In genomic region chr5:31855527-31855862, GRCh38 we compare ENCODE assay signal across 9 cellular contexts.
DNase-seq lines count a peak whose midpoint lies in the region; ATAC-seq and TF ChIP-seq lines count a peak whose summit lies in the region.
"Had no signal": no experiment of that assay in that cellular context is flagged by ENCODE, and none has a peak within 500 bp of the region (broad histone marks: within the 10 kb centered on the region; RNA-seq: fewer than 3 reads in every experiment).

No MANE protein-coding gene starts in this region.

- no peak for DNase-seq in H7
- DNase-seq in astrocyte of the spinal cord (ENCODE audit: low read depth, low spot score), result no peak
- no peak for DNase-seq in iPS DF 6.9 (ENCODE audit: low read depth, low spot score)
- no peak for DNase-seq in stimulated activated CD4-positive, alpha-beta T cell treated with anti-CD3 and anti-CD28 coated beads, Interleukin-2, amount 100 ng/mL, for 48 hours
- DNase-seq in GM19238 (ENCODE audit: insufficient read length, low spot score), result no peak
- no peak for DNase-seq in NOMO-1 (lab: John Stamatoyannopoulos, UW; ENCODE audit: unreplicated experiment in 2 of 2)
- DNase-seq: T-helper 9 cell had no signal

- no peaks in the 10 kb centered on the region for H3K9me3 ChIP-seq in iPS DF 6.9 (ENCODE audit: control insufficient read depth, insufficient read depth, low read length)

- H3K4me1 ChIP-seq in iPS DF 6.9 (ENCODE audit: control insufficient read depth, insufficient read depth, low read length), result peaks cover 3% of the 10 kb centered on the region; the same call in 1 of the 2 replicates
- no peaks in the 10 kb centered on the region for H3K4me1 ChIP-seq in rectal smooth muscle tissue (ENCODE audit: control insufficient read depth, insufficient read depth, low read length)

- no peak for ATAC-seq in HG03354 (IDR thresholded peaks at IDR 0.05; ENCODE audit: poor library complexity, severe bottlenecking, unreplicated experiment)

- H3K4me3 ChIP-seq in H7 (ENCODE audit: insufficient read depth, low read depth, low read length), result peak overlapping the region; percentile 61
- H3K4me3 ChIP-seq in astrocyte of the spinal cord (ENCODE audit: low read depth, low read length), result peak overlapping the region; percentile 66
- H3K4me3 ChIP-seq in iPS DF 6.9 (ENCODE audit: low read length), result peak overlapping the region; percentile 50; the same call in 1 of the 2 replicates
- H3K4me3 ChIP-seq in rectal smooth muscle tissue (ENCODE audit: low read length), result peak overlapping the region; percentile 71

- H3K27ac ChIP-seq in iPS DF 6.9 (ENCODE audit: low read length) (no peak overlapping the region), rectal smooth muscle tissue (ENCODE audit: low read depth, low read length) (no peak overlapping the region)

- no peak overlapping the region for H3K9ac ChIP-seq in rectal smooth muscle tissue (ENCODE audit: low read length)

- no peak for TF ChIP-seq CTCF in astrocyte of the spinal cord (IDR thresholded peaks at IDR 0.05; ENCODE audit: low read depth, low read length)

- H3K27me3 ChIP-seq in H7 (ENCODE audit: control insufficient read depth, insufficient read depth, low read length) (no peaks in the 10 kb centered on the region), iPS DF 6.9 (ENCODE audit: control insufficient read depth, insufficient read depth, low read length) (no peaks in the 10 kb centered on the region), rectal smooth muscle tissue (ENCODE audit: control insufficient read depth, insufficient read depth, low read length) (peaks cover 9% of the 10 kb centered on the region)

- in situ Hi-C loops in astrocyte of the spinal cord (cut with HindIII; ENCODE audit: low sequenced_read_pairs), result no loop called here

- WGBS in iPS DF 6.9 (ENCODE audit: insufficient coverage, insufficient read length), result no CpG with 5 or more reads among the region's 9 CpGs

- H3K36me3 ChIP-seq in H7 (replicated peaks; ENCODE audit: control insufficient read depth, insufficient read depth, low read length) (peaks cover 3% of the 10 kb centered on the region; the same call in 1 of the 2 replicates), iPS DF 6.9 (ENCODE audit: control insufficient read depth, insufficient read depth, low read length) (no peaks in the 10 kb centered on the region), rectal smooth muscle tissue (ENCODE audit: control insufficient read depth, insufficient read depth, low read length) (no peaks in the 10 kb centered on the region)
